Comparison of ENCODE assay signal across 1 cellular context in genomic region chr15:48061588-48061987, GRCh38.
TF ChIP-seq lines count a peak whose summit lies in the region.

No MANE protein-coding gene starts in this region.

TF ChIP-seq in SK-N-SH treated with all-trans-retinoic acid at 6 μM for 48 hours, 23 proteins besides CTCF, POLR2A, EP300 and RAD21 (continued from another document):
- TF ChIP-seq PATZ1 (CRISPR knock-in tag; IDR thresholded peaks at IDR 0.05; ENCODE audit: borderline replicate concordance) = no peak
- no peak for TF ChIP-seq TSHZ2 (CRISPR knock-in tag; IDR thresholded peaks at IDR 0.05)
- no peak for TF ChIP-seq ESRRG (CRISPR knock-in tag; IDR thresholded peaks at IDR 0.05)
- no peak for TF ChIP-seq ZFP3 (CRISPR knock-in tag; IDR thresholded peaks at IDR 0.05)
- no peak for TF ChIP-seq TCF4 (CRISPR knock-in tag; IDR thresholded peaks at IDR 0.05; ENCODE audit: borderline replicate concordance)
- no peak for TF ChIP-seq POU6F1 (CRISPR knock-in tag; IDR thresholded peaks at IDR 0.05; ENCODE audit: borderline replicate concordance, low read depth)
- TF ChIP-seq ZC3H10 (CRISPR knock-in tag; IDR thresholded peaks at IDR 0.05) = no peak
- TF ChIP-seq BACH2 (CRISPR knock-in tag; IDR thresholded peaks at IDR 0.05; ENCODE audit: borderline replicate concordance) = no peak
- no peak for TF ChIP-seq ZNF565 (CRISPR knock-in tag; conservative IDR thresholded peaks at IDR 0.05; ENCODE audit: low read depth)
